1 cellular context compared by ENCODE assay signal in genomic region chr9:127802576-127803443, GRCh38.
TF ChIP-seq lines count a peak whose summit lies in the region.

Gene FPGS, plus strand, starts transcription at chr9:127802882. Its CDS starts 43 bp downstream, at chr9:127802925.

TF ChIP-seq in HepG2, 621 proteins besides CTCF, POLR2A, EP300 and RAD21 (continued from another document and continues in another):
- TF ChIP-seq NONO (IDR thresholded peaks at IDR 0.05) (no peak), NONO (CRISPR knock-in tag; conservative IDR thresholded peaks at IDR 0.05) (peak; percentile 50; the same call in 1 of the 2 replicates), DMTF1 (CRISPR knock-in tag; IDR thresholded peaks at IDR 0.05) (peak; percentile 97; the same call in 1 of the 2 replicates), KDM5B (CRISPR knock-in tag; IDR thresholded peaks at IDR 0.05; ENCODE audit: borderline replicate concordance) (peak; percentile 98), STAT6 (CRISPR knock-in tag; IDR thresholded peaks at IDR 0.05; ENCODE audit: borderline replicate concordance) (no peak), TFDP2 (CRISPR knock-in tag; IDR thresholded peaks at IDR 0.05) (peak; percentile 62; the same call in 1 of the 2 replicates), ZNF597 (CRISPR knock-in tag; IDR thresholded peaks at IDR 0.05) (no peak), ZNF337 (CRISPR knock-in tag; IDR thresholded peaks at IDR 0.05; ENCODE audit: borderline replicate concordance, low read depth) (no peak), TFAP4 (IDR thresholded peaks at IDR 0.05; ENCODE audit: borderline replicate concordance, low read depth) (no peak), ZNF335 (CRISPR knock-in tag; IDR thresholded peaks at IDR 0.05) (no peak), TEAD2 (CRISPR knock-in tag; IDR thresholded peaks at IDR 0.05) (no peak), SNRNP70 (IDR thresholded peaks at IDR 0.05; ENCODE audit: low read depth, low read length) (no peak), ZNF414 (CRISPR knock-in tag; IDR thresholded peaks at IDR 0.05) (no peak), ZNF18 (CRISPR knock-in tag; IDR thresholded peaks at IDR 0.05; ENCODE audit: insufficient replicate concordance) (peak; percentile 30), ZNF770 (CRISPR knock-in tag; IDR thresholded peaks at IDR 0.05) (no peak), CBFB (CRISPR knock-in tag; IDR thresholded peaks at IDR 0.05) (no peak), ESRRA (CRISPR knock-in tag; IDR thresholded peaks at IDR 0.05; ENCODE audit: low read depth) (peak; percentile 65; the same call in 1 of the 2 replicates), ZNF496 (CRISPR knock-in tag; IDR thresholded peaks at IDR 0.05; ENCODE audit: insufficient replicate concordance) (no peak), RXRB (CRISPR knock-in tag; IDR thresholded peaks at IDR 0.05; ENCODE audit: borderline replicate concordance) (peak; percentile 2; the same call in 1 of the 2 replicates), RARG (CRISPR knock-in tag; IDR thresholded peaks at IDR 0.05; ENCODE audit: low read depth) (no peak), SOX13 (IDR thresholded peaks at IDR 0.05) (no peak), SOX13 (CRISPR knock-in tag; conservative IDR thresholded peaks at IDR 0.05 in 1 of 2, IDR thresholded peaks at IDR 0.05 in 1 of 2) (no peak), EED (CRISPR knock-in tag; IDR thresholded peaks at IDR 0.05) (no peak), ADNP (CRISPR knock-in tag; IDR thresholded peaks at IDR 0.05) (no peak), GMEB1 (CRISPR knock-in tag; IDR thresholded peaks at IDR 0.05; ENCODE audit: borderline replicate concordance) (no peak; the same call in 1 of the 2 replicates), YEATS4 (CRISPR knock-in tag; IDR thresholded peaks at IDR 0.05; ENCODE audit: borderline replicate concordance) (peak; percentile 99), REL (CRISPR knock-in tag; conservative IDR thresholded peaks at IDR 0.05) (no peak), PHF20 (CRISPR knock-in tag; IDR thresholded peaks at IDR 0.05) (peak; percentile 84), ZNF33A (CRISPR knock-in tag; IDR thresholded peaks at IDR 0.05; ENCODE audit: borderline replicate concordance) (no peak), MYC (CRISPR knock-in tag; IDR thresholded peaks at IDR 0.05; ENCODE audit: borderline replicate concordance) (peak; percentile 98), MAX (IDR thresholded peaks at IDR 0.05) (peak; percentile 98), SETDB1 (CRISPR knock-in tag; IDR thresholded peaks at IDR 0.05; ENCODE audit: borderline replicate concordance) (no peak), ZNF609 (CRISPR knock-in tag; IDR thresholded peaks at IDR 0.05; ENCODE audit: borderline replicate concordance) (no peak; the same call in 1 of the 2 replicates), ZNF460 (CRISPR knock-in tag; IDR thresholded peaks at IDR 0.05; ENCODE audit: borderline replicate concordance) (no peak), ZNF230 (CRISPR knock-in tag; IDR thresholded peaks at IDR 0.05) (0 out of 2 replicates have a peak, but pooled peaks have one; percentile 78)
